ENCODE assay signal across 30 cellular contexts in the genomic region with DNA sequence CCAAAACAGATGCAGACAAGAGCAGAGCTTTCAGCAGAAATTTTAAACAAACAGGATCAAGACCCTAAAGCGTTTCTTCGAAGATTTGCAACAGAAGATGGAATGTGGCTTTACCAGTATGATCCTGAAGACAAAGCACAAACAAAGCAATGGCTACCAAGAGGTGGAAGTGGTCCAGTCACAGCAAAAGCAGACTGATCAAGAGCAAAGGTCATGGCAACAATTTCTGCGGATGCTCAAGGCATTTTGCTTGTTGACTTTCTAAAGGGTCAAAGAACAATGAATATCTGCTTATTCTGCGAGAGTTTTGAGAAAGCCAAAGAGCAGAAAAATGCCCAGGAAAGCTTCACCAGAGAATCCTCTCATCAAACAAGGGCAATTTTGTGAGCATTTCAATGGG.
"Had no signal": no experiment of that assay in that cellular context is flagged by ENCODE, and none has a peak within 500 bp of the region (broad histone marks: within the 10 kb centered on the region; RNA-seq: fewer than 3 reads in every experiment).

No MANE protein-coding gene starts in this region.

- H3K4me3 ChIP-seq: MG63, SJCRH30 had no signal

- H3K27me3 Mint-ChIP-seq: activated CD4-positive, alpha-beta memory T cell treated with anti-CD3 and anti-CD28 coated beads, Interleukin-2, amount 10 ng/mL, durations not matched to agents 7 days and 5 days; activated CD4-positive, alpha-beta T cell treated with anti-CD3 and anti-CD28 coated beads for 36 hours; activated naive CD8-positive, alpha-beta T cell; activated T-helper 17 cell treated with anti-CD3 and anti-CD28 coated beads, Interleukin-2, amount 50 U/mL, for 72 hours had no signal

- H3K36me3 ChIP-seq: MG63, SJCRH30, WERI-Rb-1 had no signal

- H3K4me1 Mint-ChIP-seq: activated CD4-positive, alpha-beta memory T cell treated with anti-CD3 and anti-CD28 coated beads, Interleukin-2, amount 10 ng/mL, durations not matched to agents 7 days and 5 days; activated CD4-positive, alpha-beta T cell treated with anti-CD3 and anti-CD28 coated beads for 36 hours; activated T-helper 17 cell treated with anti-CD3 and anti-CD28 coated beads, Interleukin-2, amount 50 U/mL, for 72 hours had no signal

- H3K9me3 Mint-ChIP-seq: activated CD4-positive, alpha-beta memory T cell treated with anti-CD3 and anti-CD28 coated beads, Interleukin-2, amount 10 ng/mL, durations not matched to agents 7 days and 5 days; activated naive CD4-positive, alpha-beta T cell treated with anti-CD3 and anti-CD28 coated beads for 36 hours had no signal

- H3K4me3 Mint-ChIP-seq: activated CD4-positive, alpha-beta memory T cell treated with anti-CD3 and anti-CD28 coated beads, Interleukin-2, amount 10 ng/mL, durations not matched to agents 7 days and 5 days; activated CD4-positive, alpha-beta T cell treated with anti-CD3 and anti-CD28 coated beads for 36 hours; activated naive CD4-positive, alpha-beta T cell treated with anti-CD3 and anti-CD28 coated beads for 36 hours; activated naive CD8-positive, alpha-beta T cell; activated T-helper 17 cell treated with anti-CD3 and anti-CD28 coated beads, Interleukin-2, amount 50 U/mL, for 72 hours had no signal

- H3K4me1 ChIP-seq: SJCRH30 had no signal

- H3K9me3 ChIP-seq: MG63, SJCRH30, SK-N-SH had no signal

- ATAC-seq: activated CD4-positive, alpha-beta T cell treated with anti-CD3 and anti-CD28 coated beads for 36 hours; activated T-helper 17 cell treated with anti-CD3 and anti-CD28 coated beads, Interleukin-2, amount 50 U/mL, for 72 hours; Right ventricle myocardium inferior had no signal

- H3K27ac ChIP-seq: KMS-11, SJCRH30, WERI-Rb-1 had no signal

- H3K27ac Mint-ChIP-seq: activated CD4-positive, alpha-beta memory T cell treated with anti-CD3 and anti-CD28 coated beads, Interleukin-2, amount 10 ng/mL, durations not matched to agents 7 days and 5 days; activated CD4-positive, alpha-beta T cell treated with anti-CD3 and anti-CD28 coated beads for 36 hours; activated naive CD4-positive, alpha-beta T cell treated with anti-CD3 and anti-CD28 coated beads for 36 hours; activated naive CD8-positive, alpha-beta T cell; activated T-helper 17 cell treated with anti-CD3 and anti-CD28 coated beads, Interleukin-2, amount 50 U/mL, for 72 hours had no signal

- H3K36me3 Mint-ChIP-seq: activated naive CD8-positive, alpha-beta T cell had no signal

- DNase-seq: activated CD4-positive, alpha-beta memory T cell treated with anti-CD3 and anti-CD28 coated beads, Interleukin-2, amount 10 ng/mL, durations not matched to agents 7 days and 5 days; activated CD4-positive, alpha-beta T cell treated with anti-CD3 and anti-CD28 coated beads for 36 hours; activated CD4-positive, alpha-beta T cell treated with anti-CD3 and anti-CD28 coated beads, Interleukin-2, amount 50 U/mL, for 1 hour; activated gamma-delta T cell; activated naive CD4-positive, alpha-beta T cell treated with anti-CD3 and anti-CD28 coated beads for 36 hours; activated T-cell treated with anti-CD3 and anti-CD28 coated beads for 4 hours; activated T-cell treated with anti-CD3 and anti-CD28 coated beads, Interleukin-2, amount 50 U/mL, for 48 hours; amygdala; caudate nucleus; MG63; MV-4-11; NCI-H1092 treated with DMSO at 0.1 percent for 48 hours; NCI-H1417 treated with DMSO at 0.1 percent for 48 hours; NCI-H1694; NCI-H2029; NCI-H2107; NCI-H2171 treated with DMSO at 0.1 percent for 48 hours; NCI-H345; NCI-H510A; NCI-H526 treated with DMSO at 0.1 percent for 48 hours; NCI-H82; RPMI8226; SJCRH30; SK-N-SH; T-helper 1 cell; WERI-Rb-1 had no signal

- H3K27me3 ChIP-seq: MG63, SJCRH30 had no signal

- H3K4me2 ChIP-seq: KMS-11, SK-N-SH had no signal

- H3K9ac ChIP-seq: KMS-11, SK-N-SH had no signal
